Comparison of ENCODE assay signal across 8 cellular contexts in the genomic region with DNA sequence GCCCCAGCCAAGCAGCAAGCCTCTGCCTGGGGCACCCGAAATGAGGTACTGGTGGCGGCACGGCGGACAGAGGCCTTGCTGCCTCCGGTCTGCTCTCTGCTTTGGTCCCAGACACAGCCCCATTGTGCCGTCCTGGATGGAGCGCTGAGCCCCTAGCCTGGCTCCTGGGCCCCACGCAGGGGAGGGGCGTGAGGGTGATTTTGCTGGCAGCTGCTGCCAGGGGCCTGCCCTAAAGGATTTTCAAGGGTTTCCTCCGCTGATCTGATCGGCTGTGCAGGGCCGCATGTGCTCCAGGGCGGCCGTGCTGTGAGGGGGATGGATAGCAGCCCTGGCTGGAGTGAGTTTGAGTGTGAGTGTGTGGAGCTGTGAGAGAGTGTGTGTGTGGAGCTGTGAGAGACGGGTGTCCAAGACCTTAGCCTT.
DNase-seq lines count a peak whose midpoint lies in the region; ATAC-seq and TF ChIP-seq lines count a peak whose summit lies in the region.
"Had no signal": no experiment of that assay in that cellular context is flagged by ENCODE, and none has a peak within 500 bp of the region (broad histone marks: within the 10 kb centered on the region; RNA-seq: fewer than 3 reads in every experiment).

No MANE protein-coding gene starts in this region.

- no peak for DNase-seq in HFF-Myc (ENCODE audit: extremely low read depth, low read depth)
- no peak for DNase-seq in activated naive CD8-positive, alpha-beta T cell treated with anti-CD3 and anti-CD28 coated beads, Interleukin-2, amount 50 U/mL, for 24 hours
- peak in 26 of 51 donors; percentile 17 to 72 (median 44) for DNase-seq in hypothalamus (lab: John Stamatoyannopoulos, UW)
- no peak for DNase-seq in stimulated activated naive B cell treated with anti-CD40 and anti-IgM and Interleukin-4, amounts not matched to agents 10 μg/mL and 1 μg/mL and 100 μg/mL, for 72 hours
- no peak for DNase-seq in COR-L47 (lab: John Stamatoyannopoulos, UW)
- no peak for DNase-seq in NCI-H446 (lab: John Stamatoyannopoulos, UW)
- DNase-seq: SW 1271 had no signal

- H3K27me3 Mint-ChIP-seq in activated naive CD8-positive, alpha-beta T cell treated with anti-CD3 and anti-CD28 coated beads, Interleukin-2, amount 50 U/mL, for 24 hours: no peaks in the 10 kb centered on the region
- H3K27me3 Mint-ChIP-seq in stimulated activated naive B cell treated with anti-CD40 and anti-IgM and Interleukin-4, amounts not matched to agents 10 μg/mL and 1 μg/mL and 100 μg/mL, for 72 hours: peaks cover 7 to 20% of the 10 kb centered on the region in 2 donors

- H3K9me3 Mint-ChIP-seq in activated naive CD8-positive, alpha-beta T cell treated with anti-CD3 and anti-CD28 coated beads, Interleukin-2, amount 50 U/mL, for 24 hours: no peaks in the 10 kb centered on the region
- H3K9me3 Mint-ChIP-seq in stimulated activated naive B cell treated with anti-CD40 and anti-IgM and Interleukin-4, amounts not matched to agents 10 μg/mL and 1 μg/mL and 100 μg/mL, for 72 hours: no peaks in the 10 kb centered on the region

- H3K4me3 Mint-ChIP-seq in activated naive CD8-positive, alpha-beta T cell treated with anti-CD3 and anti-CD28 coated beads, Interleukin-2, amount 50 U/mL, for 24 hours: peak overlapping the region; percentile 57
- peak overlapping the region; percentile 52 to 54 for H3K4me3 Mint-ChIP-seq in stimulated activated naive B cell treated with anti-CD40 and anti-IgM and Interleukin-4, amounts not matched to agents 10 μg/mL and 1 μg/mL and 100 μg/mL, for 72 hours

- TF ChIP-seq CTCF in HFF-Myc (IDR thresholded peaks at IDR 0.05; ENCODE audit: low read depth, low read length, missing control alignments): no peak

- H3K36me3 Mint-ChIP-seq in activated naive CD8-positive, alpha-beta T cell treated with anti-CD3 and anti-CD28 coated beads, Interleukin-2, amount 50 U/mL, for 24 hours (ENCODE audit: low read depth): no peaks in the 10 kb centered on the region
- H3K36me3 Mint-ChIP-seq in stimulated activated naive B cell treated with anti-CD40 and anti-IgM and Interleukin-4, amounts not matched to agents 10 μg/mL and 1 μg/mL and 100 μg/mL, for 72 hours: no peaks in the 10 kb centered on the region

- H3K4me3 ChIP-seq in HFF-Myc (replicated peaks; ENCODE audit: low read depth, low read length): peak overlapping the region; percentile 94

- no peak for ATAC-seq in activated naive CD8-positive, alpha-beta T cell treated with anti-CD3 and anti-CD28 coated beads, Interleukin-2, amount 50 U/mL, for 24 hours
- peak; percentile 25 to 45 for ATAC-seq in stimulated activated naive B cell treated with anti-CD40 and anti-IgM and Interleukin-4, amounts not matched to agents 10 μg/mL and 1 μg/mL and 100 μg/mL, for 72 hours (replicated peaks)
- ATAC-seq in GM18517 (IDR thresholded peaks at IDR 0.05; ENCODE audit: unreplicated experiment): no peak

- no peak overlapping the region for H3K27ac Mint-ChIP-seq in activated naive CD8-positive, alpha-beta T cell treated with anti-CD3 and anti-CD28 coated beads, Interleukin-2, amount 50 U/mL, for 24 hours
- H3K27ac Mint-ChIP-seq in stimulated activated naive B cell treated with anti-CD40 and anti-IgM and Interleukin-4, amounts not matched to agents 10 μg/mL and 1 μg/mL and 100 μg/mL, for 72 hours: peak overlapping the region; percentile 4

- H3K4me1 Mint-ChIP-seq in activated naive CD8-positive, alpha-beta T cell treated with anti-CD3 and anti-CD28 coated beads, Interleukin-2, amount 50 U/mL, for 24 hours: peaks cover 3% of the 10 kb centered on the region
- H3K4me1 Mint-ChIP-seq in stimulated activated naive B cell treated with anti-CD40 and anti-IgM and Interleukin-4, amounts not matched to agents 10 μg/mL and 1 μg/mL and 100 μg/mL, for 72 hours: peaks cover 7 to 31% of the 10 kb centered on the region in 2 donors

Comparison
In these comparisons a context has a peak if more than half of its experiments do, and no peak if none do; other contexts are left out.
1. DNase-seq: peak in hypothalamus (26 of 51); none in HFF-Myc (single experiment), activated naive CD8-positive, alpha-beta T cell treated with anti-CD3 and anti-CD28 coated beads, Interleukin-2, amount 50 U/mL, for 24 hours (single experiment), stimulated activated naive B cell treated with anti-CD40 and anti-IgM and Interleukin-4, amounts not matched to agents 10 μg/mL and 1 μg/mL and 100 μg/mL, for 72 hours (single experiment), COR-L47 (single experiment) and NCI-H446 (0 of 2).
2. ATAC-seq: peak in stimulated activated naive B cell treated with anti-CD40 and anti-IgM and Interleukin-4, amounts not matched to agents 10 μg/mL and 1 μg/mL and 100 μg/mL, for 72 hours (2 of 2); none in activated naive CD8-positive, alpha-beta T cell treated with anti-CD3 and anti-CD28 coated beads, Interleukin-2, amount 50 U/mL, for 24 hours (single experiment) and GM18517 (single experiment).